ENCODE assay signal across 15 cellular contexts in the genomic region with DNA sequence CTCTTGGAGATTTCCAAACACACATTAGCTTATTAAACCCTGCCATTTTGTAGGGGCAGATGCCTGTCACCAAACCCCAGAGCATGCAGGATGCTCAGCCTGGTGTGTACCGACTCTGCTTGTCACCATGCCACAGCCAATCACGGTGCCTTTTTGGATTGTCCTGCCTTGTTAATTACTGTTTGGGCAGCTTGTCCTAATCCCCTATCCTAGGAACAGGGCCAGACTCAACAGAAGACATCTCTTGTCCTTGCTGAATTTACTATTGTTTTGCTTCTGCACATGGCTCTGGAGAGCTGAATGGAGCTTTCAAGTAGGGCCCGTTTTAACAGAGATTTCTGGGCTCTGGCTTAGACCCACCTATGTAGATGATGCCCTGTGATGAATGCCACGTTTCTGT.
A peak's percentile ranks its signal among the peaks of the same experiment; 100 is the strongest.
DNase-seq lines count a peak whose midpoint lies in the region; TF ChIP-seq lines count a peak whose summit lies in the region.
"Had no signal": no experiment of that assay in that cellular context is flagged by ENCODE, and none has a peak within 500 bp of the region (broad histone marks: within the 10 kb centered on the region; RNA-seq: fewer than 3 reads in every experiment).

No MANE protein-coding gene starts in this region.

- TF ChIP-seq CTCF in GM13976 (IDR thresholded peaks at IDR 0.05; ENCODE audit: borderline replicate concordance, control extremely low read depth, extremely low read depth, insufficient read depth, missing control alignments) = no peak

- peak overlapping the region; percentile 91 for H3K27ac ChIP-seq in substantia nigra (ENCODE audit: low read depth, low read length, poor library complexity, severe bottlenecking)
- H3K27ac ChIP-seq: 22Rv1; BLaER1 treated with 17β-estradiol and CSF1 and Interleukin-3, amounts not matched to agents 10 nM and 100 nM had no signal

- in situ Hi-C loops in GM13976 (cut with MboI; ENCODE audit: low sequenced_read_pairs, unreplicated experiment) = no loop called here

- peak; percentile 17 for DNase-seq in NCI-H1105 treated with DMSO at 0.1 percent for 48 hours (lab: John Stamatoyannopoulos, UW)
- no peak for DNase-seq in NCI-H1105 (lab: John Stamatoyannopoulos, UW)
- DNase-seq in cerebellar cortex (ENCODE audit: low spot score) = peak; percentile 72
- peak; percentile 97 for DNase-seq in medulla oblongata (ENCODE audit: extremely low spot score)
- DNase-seq in substantia nigra (lab: John Stamatoyannopoulos, UW) = peak in 48 of 49 donors; percentile 15 to 94 (median 78)
- no peak for DNase-seq in NCI-H1694 (lab: John Stamatoyannopoulos, UW)
- DNase-seq in GM13976 (ENCODE audit: low spot score) = no peak
- DNase-seq in NCI-H524 treated with DMSO at 0.1 percent for 48 hours (lab: John Stamatoyannopoulos, UW) = no peak
- DNase-seq: COR-L47, H7, MG63, NCI-H1436, NCI-H2081 had no signal

Comparison
In these comparisons a context has a peak if more than half of its experiments do, and no peak if none do; other contexts are left out.
1. DNase-seq: peak in NCI-H1105 treated with DMSO at 0.1 percent for 48 hours (single experiment), cerebellar cortex (single experiment), medulla oblongata (single experiment) and substantia nigra (48 of 49); none in NCI-H1105 (single experiment), NCI-H1694 (single experiment), GM13976 (single experiment) and NCI-H524 treated with DMSO at 0.1 percent for 48 hours (single experiment).